Comparison of ENCODE assay signal across 8 cellular contexts in genomic region chr2:239267411-239267941, GRCh38.
DNase-seq lines count a peak whose midpoint lies in the region; ATAC-seq and TF ChIP-seq lines count a peak whose summit lies in the region.

No MANE protein-coding gene starts in this region.

- WGBS in esophagus, 2 donors: 47% methylated on average over 16 of the region's 16 CpGs
- 14 to 20% (median 19%) methylated on average over 16 of the region's 16 CpGs for WGBS in ovary, 3 donors
- WGBS in thyroid gland, 2 donors: 29 to 43% methylated on average over 9 to 14 of the region's 16 CpGs

- H3K36me3 ChIP-seq in esophagus (ENCODE audit: control insufficient read depth in 2 of 2, insufficient read depth in 2 of 2, low read length in 1 of 2): peaks cover 0 to 3% of the 10 kb centered on the region in 2 donors
- H3K36me3 ChIP-seq in ovary: no peaks in the 10 kb centered on the region
- no peaks in the 10 kb centered on the region for H3K36me3 ChIP-seq in thyroid gland

- H3K4me3 ChIP-seq in esophagus (ENCODE audit: low read depth in 1 of 2, low read length in 2 of 2) (peak overlapping the region; percentile 15 to 32), ovary (no peak overlapping the region), thyroid gland (replicated peaks in 1 of 3) (no peak overlapping the region)

- H3K27ac ChIP-seq in esophagus (ENCODE audit: low read depth in 2 of 2, low read length in 1 of 2) (peak overlapping the region; percentile 79 to 85), ovary (peak overlapping the region in 1 of 2 donors; percentile 49), thyroid gland (peak overlapping the region; percentile 74 to 91 (median 87))

- intact Hi-C loops in ovary (cut with DNase I): loop anchor here in 1 of 4 donors (10.0 kb wide), 1 partner anchor 127 kb away; no protein-coding TSS in a partner anchor
- intact Hi-C loops in thyroid gland (cut with DNase I): loop anchor here (10.0 kb wide), 1 partner anchor 137 kb away; the partner anchor contains the start of gene HDAC4

- peak; percentile 93 for ATAC-seq in HG02623 (IDR thresholded peaks at IDR 0.05; ENCODE audit: unreplicated experiment)

- TF ChIP-seq CTCF in GM12872 (IDR thresholded peaks at IDR 0.05; ENCODE audit: insufficient read depth, low read depth, low read length) (peak; percentile 64), ovary (IDR thresholded peaks at IDR 0.05) (no peak), thyroid gland (IDR thresholded peaks at IDR 0.05) (peak in 2 of 6 experiments; percentile 2 to 31)

- no peak for TF ChIP-seq EP300 in ovary (IDR thresholded peaks at IDR 0.05)

- H3K4me1 ChIP-seq in esophagus (ENCODE audit: control insufficient read depth in 2 of 2, insufficient read depth in 2 of 2, low read length in 1 of 2) (peaks cover 24 to 39% of the 10 kb centered on the region in 2 donors), ovary (ENCODE audit: insufficient read depth) (peaks cover 49% of the 10 kb centered on the region), thyroid gland (peaks cover 56 to 86% of the 10 kb centered on the region in 2 donors)

- no peak for TF ChIP-seq POLR2A in ovary (IDR thresholded peaks at IDR 0.05)
- TF ChIP-seq POLR2A in thyroid gland (IDR thresholded peaks at IDR 0.05): no peak

- no peaks in the 10 kb centered on the region for H3K9me3 ChIP-seq in esophagus (ENCODE audit: control insufficient read depth in 2 of 2, insufficient read depth in 1 of 2, low read depth in 1 of 2, low read length in 1 of 2)
- no peaks in the 10 kb centered on the region for H3K9me3 ChIP-seq in ovary
- H3K9me3 ChIP-seq in thyroid gland: no peaks in the 10 kb centered on the region

- H3K27me3 ChIP-seq in esophagus (ENCODE audit: control insufficient read depth in 1 of 2, insufficient read depth in 2 of 2, low read length in 2 of 2) (no peaks in the 10 kb centered on the region), ovary (no peaks in the 10 kb centered on the region), thyroid gland (no peaks in the 10 kb centered on the region)

- peak; percentile 74 for DNase-seq in NK-92 (lab: John Stamatoyannopoulos, UW; ENCODE audit: unreplicated experiment)
- peak; percentile 88 for DNase-seq in activated CD8-positive, alpha-beta memory T cell treated with anti-CD3 and anti-CD28 coated beads, Interleukin-2, amount 50 U/mL, for 24 hours (ENCODE audit: extremely low read depth)
- DNase-seq in ovary: peak; percentile 53 to 63 (median 58)
- peak; percentile 61 to 68 for DNase-seq in thyroid gland
- DNase-seq in putamen (ENCODE audit: low spot score): no peak

Comparison
In these comparisons a context has a peak if more than half of its experiments do, and no peak if none do; other contexts are left out.
1. H3K4me3 ChIP-seq: peak in esophagus (2 of 2); none in ovary (single experiment) and thyroid gland (0 of 3).